1 cellular context compared by ENCODE assay signal in the genomic region with DNA sequence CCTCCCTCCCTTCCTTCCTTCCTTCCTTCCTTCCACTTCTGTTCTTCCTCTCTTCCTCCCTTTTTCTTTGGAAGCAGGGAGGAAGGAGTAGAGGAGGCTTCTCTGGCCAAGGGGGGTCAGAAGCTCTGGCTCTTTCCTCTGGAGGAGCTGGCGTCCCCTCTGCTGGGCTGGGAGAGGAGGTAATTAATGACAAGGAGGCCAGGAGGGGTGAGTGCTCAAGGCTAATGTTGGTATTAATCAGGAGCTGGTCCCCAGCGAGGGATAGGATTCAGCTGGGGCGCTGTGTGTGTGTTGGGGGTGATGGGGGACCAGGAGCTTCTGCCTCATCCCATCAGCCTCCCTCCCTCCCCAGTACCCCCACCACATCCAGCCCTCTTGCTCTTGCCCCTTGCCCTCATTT.
TF ChIP-seq lines count a peak whose summit lies in the region.

No MANE protein-coding gene starts in this region.

TF ChIP-seq in GM23338, 12 proteins besides CTCF, POLR2A, EP300 and RAD21 (continued from another document):
- TF ChIP-seq ZNF462 (CRISPR knock-in tag; IDR thresholded peaks at IDR 0.05) (no peak), NANOG (IDR thresholded peaks at IDR 0.05; ENCODE audit: borderline replicate concordance) (no peak), JUNB (IDR thresholded peaks at IDR 0.05; ENCODE audit: unreplicated experiment) (no peak)
- TF ChIP-seq, protein P1, sequence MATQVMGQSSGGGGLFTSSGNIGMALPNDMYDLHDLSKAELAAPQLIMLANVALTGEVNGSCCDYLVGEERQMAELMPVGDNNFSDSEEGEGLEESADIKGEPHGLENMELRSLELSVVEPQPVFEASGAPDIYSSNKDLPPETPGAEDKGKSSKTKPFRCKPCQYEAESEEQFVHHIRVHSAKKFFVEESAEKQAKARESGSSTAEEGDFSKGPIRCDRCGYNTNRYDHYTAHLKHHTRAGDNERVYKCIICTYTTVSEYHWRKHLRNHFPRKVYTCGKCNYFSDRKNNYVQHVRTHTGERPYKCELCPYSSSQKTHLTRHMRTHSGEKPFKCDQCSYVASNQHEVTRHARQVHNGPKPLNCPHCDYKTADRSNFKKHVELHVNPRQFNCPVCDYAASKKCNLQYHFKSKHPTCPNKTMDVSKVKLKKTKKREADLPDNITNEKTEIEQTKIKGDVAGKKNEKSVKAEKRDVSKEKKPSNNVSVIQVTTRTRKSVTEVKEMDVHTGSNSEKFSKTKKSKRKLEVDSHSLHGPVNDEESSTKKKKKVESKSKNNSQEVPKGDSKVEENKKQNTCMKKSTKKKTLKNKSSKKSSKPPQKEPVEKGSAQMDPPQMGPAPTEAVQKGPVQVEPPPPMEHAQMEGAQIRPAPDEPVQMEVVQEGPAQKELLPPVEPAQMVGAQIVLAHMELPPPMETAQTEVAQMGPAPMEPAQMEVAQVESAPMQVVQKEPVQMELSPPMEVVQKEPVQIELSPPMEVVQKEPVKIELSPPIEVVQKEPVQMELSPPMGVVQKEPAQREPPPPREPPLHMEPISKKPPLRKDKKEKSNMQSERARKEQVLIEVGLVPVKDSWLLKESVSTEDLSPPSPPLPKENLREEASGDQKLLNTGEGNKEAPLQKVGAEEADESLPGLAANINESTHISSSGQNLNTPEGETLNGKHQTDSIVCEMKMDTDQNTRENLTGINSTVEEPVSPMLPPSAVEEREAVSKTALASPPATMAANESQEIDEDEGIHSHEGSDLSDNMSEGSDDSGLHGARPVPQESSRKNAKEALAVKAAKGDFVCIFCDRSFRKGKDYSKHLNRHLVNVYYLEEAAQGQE (IDR thresholded peaks at IDR 0.05; ENCODE audit: unreplicated experiment): no peak
